Comparison of ENCODE assay signal across 21 cellular contexts in genomic region chr7:55160539-55160938, GRCh38.
DNase-seq lines count a peak whose midpoint lies in the region; ATAC-seq and TF ChIP-seq lines count a peak whose summit lies in the region.
"Had no signal": no experiment of that assay in that cellular context is flagged by ENCODE, and none has a peak within 500 bp of the region (broad histone marks: within the 10 kb centered on the region; RNA-seq: fewer than 3 reads in every experiment).

No MANE protein-coding gene starts in this region.

- TF ChIP-seq CTCF in lung (IDR thresholded peaks at IDR 0.05; ENCODE audit: control extremely low read depth, extremely low read depth), result no peak
- no peak for TF ChIP-seq CTCF in ovary (IDR thresholded peaks at IDR 0.05)

- no peak overlapping the region for H3K4me3 ChIP-seq in lung
- no peak overlapping the region for H3K4me3 ChIP-seq in ovary
- H3K4me3 ChIP-seq: A549, psoas muscle, vagina had no signal

- ATAC-seq in lung (ENCODE audit: insufficient read depth, low FRiP score) (peak; percentile 25), HG03135 (IDR thresholded peaks at IDR 0.05; ENCODE audit: unreplicated experiment) (no peak), HG02678 (IDR thresholded peaks at IDR 0.05; ENCODE audit: unreplicated experiment) (no peak)
- ATAC-seq: A549 had no signal

- H3K9me3 ChIP-seq in lung (ENCODE audit: control insufficient read depth in 2 of 2, insufficient read depth in 1 of 2, low read length in 1 of 2), result no peaks in the 10 kb centered on the region
- no peaks in the 10 kb centered on the region for H3K9me3 ChIP-seq in ovary
- H3K9me3 ChIP-seq: A549, psoas muscle, vagina had no signal

- H3K4me1 ChIP-seq in lung (ENCODE audit: control insufficient read depth in 2 of 2, insufficient read depth in 2 of 2, low read length in 2 of 2) (peaks cover 0 to 4% of the 10 kb centered on the region in 2 donors), ovary (ENCODE audit: insufficient read depth) (peaks cover 6% of the 10 kb centered on the region)
- H3K4me1 ChIP-seq: A549, vagina had no signal

- H3K27me3 ChIP-seq in lung (ENCODE audit: control insufficient read depth, insufficient read depth), result no peaks in the 10 kb centered on the region
- no peaks in the 10 kb centered on the region for H3K27me3 ChIP-seq in ovary
- H3K27me3 ChIP-seq: vagina had no signal

- 83 to 90% methylated on average over 4 of the region's 4 CpGs for WGBS in lung, 2 donors
- 96 to 98% (median 96%) methylated on average over 4 of the region's 4 CpGs for WGBS in ovary, 3 donors

- TF ChIP-seq POLR2A in ovary (IDR thresholded peaks at IDR 0.05), result no peak

- DNase-seq in AG08395 (ENCODE audit: low spot score) (peak; percentile 41), HT1080 (ENCODE audit: low read depth) (peak; percentile 43), dermis blood vessel endothelial cell (peak; percentile 56), lung (ENCODE audit: low spot score) (no peak), NCI-H524 (lab: John Stamatoyannopoulos, UW) (no peak), ovary (no peak)
- DNase-seq: activated naive CD4-positive, alpha-beta T cell treated with Interleukin-2 at 50 U/mL for 16 hours; anterior cingulate cortex; CD4-positive, alpha-beta T cell; DMS53; foreskin melanocyte; kidney glomerular epithelial cell; NCI-H1092 treated with DMSO at 0.1 percent for 48 hours; NCI-H510A treated with DMSO at 0.1 percent for 48 hours; psoas muscle; SHP77 treated with DMSO at 0.1 percent for 48 hours; stimulated activated CD8-positive, alpha-beta memory T cell treated with anti-CD3 and anti-CD28 coated beads, Interleukin-4, amount 100 ng/mL, for 48 hours had no signal

- no peak for TF ChIP-seq EP300 in ovary (IDR thresholded peaks at IDR 0.05)

- peaks cover 2 to 35% of the 10 kb centered on the region in 2 donors for H3K36me3 ChIP-seq in lung (ENCODE audit: control insufficient read depth in 2 of 2, insufficient read depth in 2 of 2, low read length in 2 of 2)
- H3K36me3 ChIP-seq in ovary, result no peaks in the 10 kb centered on the region

- H3K27ac ChIP-seq in lung (ENCODE audit: low read depth in 1 of 2, low read length in 1 of 2) (no peak overlapping the region), ovary (no peak overlapping the region)
- H3K27ac ChIP-seq: A549, psoas muscle, vagina had no signal

- intact Hi-C loops in ovary (cut with DNase I), result no loop called here

Comparison
In these comparisons a context has a peak if more than half of its experiments do, and no peak if none do; other contexts are left out.
1. DNase-seq: peak in AG08395 (single experiment), HT1080 (single experiment) and dermis blood vessel endothelial cell (single experiment); none in lung (single experiment), NCI-H524 (0 of 2) and ovary (0 of 5).